26 cellular contexts compared by ENCODE assay signal in genomic region chr3:12345584-12346494, GRCh38. TPM values are rescaled to one million over a fixed set of nuclear protein-coding genes. Genes with fewer than 3 reads are reported as not detected.
DNase-seq lines count a peak whose midpoint lies in the region; ATAC-seq, FAIRE-seq and TF ChIP-seq lines count a peak whose summit lies in the region.
"Had no signal": no experiment of that assay in that cellular context is flagged by ENCODE, and none has a peak within 500 bp of the region (broad histone marks: within the 10 kb centered on the region; RNA-seq: fewer than 3 reads in every experiment).

No MANE protein-coding gene starts in this region.

- ATAC-seq in stimulated activated naive CD8-positive, alpha-beta T cell treated with anti-CD3 and anti-CD28 coated beads, Interleukin-15, Interleukin-2, amounts not matched to agents 100 U/mL and 50 U/mL, for 24 hours: peak; percentile 32
- no peak for ATAC-seq in stimulated activated naive CD8-positive, alpha-beta T cell treated with anti-CD3 and anti-CD28 coated beads, Interleukin-15, amount 100 ng/mL, for 72 hours
- no peak for ATAC-seq in GM23338
- no peak for ATAC-seq in HG02981 (IDR thresholded peaks at IDR 0.05; ENCODE audit: unreplicated experiment)
- ATAC-seq: mucosa of descending colon, pancreas, right cardiac atrium, Right ventricle myocardium inferior had no signal

- no peak overlapping the region for H3K4me3 Mint-ChIP-seq in stimulated activated naive CD8-positive, alpha-beta T cell treated with anti-CD3 and anti-CD28 coated beads, Interleukin-15, amount 100 ng/mL, for 72 hours
- H3K4me3 Mint-ChIP-seq in GM23338: no peak overlapping the region
- H3K4me3 Mint-ChIP-seq: central memory CD8-positive, alpha-beta T cell; nephron progenitor cell had no signal

- H3K4me1 Mint-ChIP-seq in stimulated activated naive CD8-positive, alpha-beta T cell treated with anti-CD3 and anti-CD28 coated beads, Interleukin-15, amount 100 ng/mL, for 72 hours: peaks cover 11% of the 10 kb centered on the region
- H3K4me1 Mint-ChIP-seq in GM23338: peaks cover 5% of the 10 kb centered on the region; the same call in 2 of the 3 replicates
- H3K4me1 Mint-ChIP-seq: central memory CD8-positive, alpha-beta T cell; nephron progenitor cell had no signal

- peaks cover 26% of the 10 kb centered on the region for H3K27me3 Mint-ChIP-seq in stimulated activated naive CD8-positive, alpha-beta T cell treated with anti-CD3 and anti-CD28 coated beads, Interleukin-15, amount 100 ng/mL, for 72 hours
- H3K27me3 Mint-ChIP-seq in GM23338 (ENCODE audit: insufficient read depth, low read depth, poor library complexity): no peaks in the 10 kb centered on the region

- H3K4me1 ChIP-seq in GM23338 (ENCODE audit: insufficient read depth): no peaks in the 10 kb centered on the region
- H3K4me1 ChIP-seq: ascending aorta, HAP-1, suprapubic skin had no signal

- H3K27ac ChIP-seq in RWPE1: no peak overlapping the region
- peak overlapping the region; percentile 47 for H3K27ac ChIP-seq in epithelial cell of prostate
- no peak overlapping the region for H3K27ac ChIP-seq in GM23338 (ENCODE audit: low read depth)
- H3K27ac ChIP-seq: ascending aorta, pancreas, suprapubic skin had no signal

- no peak overlapping the region for H3K4me2 ChIP-seq in GM23338

- H3K27me3 ChIP-seq in GM23338 (ENCODE audit: insufficient read depth): no peaks in the 10 kb centered on the region
- H3K27me3 ChIP-seq: ascending aorta, pancreas, suprapubic skin had no signal

- H3K79me2 ChIP-seq in GM23338 (replicated peaks; ENCODE audit: insufficient read depth): no peaks in the 10 kb centered on the region

- no peaks in the 10 kb centered on the region for H3K36me3 ChIP-seq in GM23338 (ENCODE audit: insufficient read depth)
- H3K36me3 ChIP-seq: ascending aorta, HAP-1, pancreas, suprapubic skin had no signal

- no peaks in the 10 kb centered on the region for H3F3A ChIP-seq in GM23338 (replicated peaks; ENCODE audit: low read depth)

- no peaks in the 10 kb centered on the region for H3K36me3 Mint-ChIP-seq in GM23338 (ENCODE audit: low read depth)
- H3K36me3 Mint-ChIP-seq: CD4-positive, alpha-beta memory T cell had no signal

- CTCF ChIA-PET in RWPE1 (lab: Yijun Ruan, JAX): interaction anchor here (0.7 kb wide), 1 partner anchor 66 kb away, joined by 3 read pairs; no protein-coding TSS in a partner anchor

- H3K4me3 ChIP-seq in GM23338: no peak overlapping the region
- H3K4me3 ChIP-seq: ascending aorta, HAP-1, mucosa of descending colon, pancreas, suprapubic skin had no signal

- no peak for FAIRE-seq in D721Med (lab: Jason Lieb, UNC)
- FAIRE-seq: G401.6, GM18507, pancreas, TTC549 had no signal

- no peak overlapping the region for H2AFZ ChIP-seq in GM23338

- no peak overlapping the region for H3K27ac Mint-ChIP-seq in stimulated activated naive CD8-positive, alpha-beta T cell treated with anti-CD3 and anti-CD28 coated beads, Interleukin-15, amount 100 ng/mL, for 72 hours
- no peak overlapping the region for H3K27ac Mint-ChIP-seq in GM23338
- H3K27ac Mint-ChIP-seq: CD4-positive, alpha-beta memory T cell; nephron progenitor cell had no signal

- H3K9me3 Mint-ChIP-seq in stimulated activated naive CD8-positive, alpha-beta T cell treated with anti-CD3 and anti-CD28 coated beads, Interleukin-15, amount 100 ng/mL, for 72 hours: no peaks in the 10 kb centered on the region
- no peaks in the 10 kb centered on the region for H3K9me3 Mint-ChIP-seq in GM23338
- H3K9me3 Mint-ChIP-seq: CD4-positive, alpha-beta memory T cell; central memory CD8-positive, alpha-beta T cell; nephron progenitor cell had no signal

- no peaks in the 10 kb centered on the region for H4K20me1 ChIP-seq in GM23338 (replicated peaks; ENCODE audit: insufficient read depth)

- POLR2A ChIA-PET in RWPE1 (lab: Yijun Ruan, JAX; ENCODE audit: low non-redundant PET): no interaction called here

- no peak for DNase-seq in stimulated activated naive CD8-positive, alpha-beta T cell treated with anti-CD3 and anti-CD28 coated beads, Interleukin-15, Interleukin-2, amounts not matched to agents 100 U/mL and 50 U/mL, for 24 hours
- no peak for DNase-seq in stimulated activated naive CD8-positive, alpha-beta T cell treated with anti-CD3 and anti-CD28 coated beads, Interleukin-15, amount 100 ng/mL, for 72 hours
- DNase-seq in RWPE1 (ENCODE audit: low spot score) (peak; percentile 12), epithelial cell of prostate (ENCODE audit: low read depth, low spot score) (no peak), GM23338 (ENCODE audit: low spot score) (no peak), D721Med (ENCODE audit: insufficient read length, low spot score) (no peak)
- DNase-seq: activated naive CD4-positive, alpha-beta T cell treated with anti-CD3 and anti-CD28 coated beads, Interleukin-2, amount 50 U/mL, for 16 hours; CD4-positive, alpha-beta memory T cell; DMS153; hypothalamus; Karpas-422; mucosa of descending colon; NCI-H187; nephron progenitor cell; pancreas; right cardiac atrium; SW 1271 had no signal

- TF ChIP-seq CTCF in RWPE1 (conservative IDR thresholded peaks at IDR 0.05; ENCODE audit: low read depth): no peak
- TF ChIP-seq CTCF in GM23338 (conservative IDR thresholded peaks at IDR 0.05; ENCODE audit: low read depth in 2 of 2): no peak
- TF ChIP-seq CTCF in D721Med (IDR thresholded peaks at IDR 0.05; ENCODE audit: insufficient read depth, missing control alignments): no peak

- no peaks in the 10 kb centered on the region for H3K9me2 ChIP-seq in GM23338 (ENCODE audit: insufficient read depth)

TF ChIP-seq in GM23338, 12 proteins besides CTCF, POLR2A, EP300 and RAD21 (continues in another document):
- TF ChIP-seq NANOG (IDR thresholded peaks at IDR 0.05; ENCODE audit: borderline replicate concordance) (no peak), EZH2 (IDR thresholded peaks at IDR 0.05; ENCODE audit: low read depth, unreplicated experiment) (no peak), STAT1 (IDR thresholded peaks at IDR 0.05; ENCODE audit: unreplicated experiment) (no peak), ZNF331 (CRISPR knock-in tag; IDR thresholded peaks at IDR 0.05; ENCODE audit: low read depth) (no peak), CREB1 (CRISPR knock-in tag; IDR thresholded peaks at IDR 0.05; ENCODE audit: low read depth) (no peak), ZNF462 (CRISPR knock-in tag; IDR thresholded peaks at IDR 0.05) (no peak)

RNA-seq across cellular contexts. Expression of gene PPARG, which starts 57.0 kb away (rescaled TPM):
- 0.42 TPM in 1 of 2 replicates, not detected in the other for total RNA-seq in GM23338 (2014; rRNA removed; shearing (Covaris generic))
- 0.15 TPM in 1 of 2 replicates, not detected in the other for polyA plus RNA-seq in GM23338 (2016; fragmentation: Nextera tagmentation; extraction: Ambion mirVana)
